ENCODE assay signal across 8 cellular contexts in the genomic region with DNA sequence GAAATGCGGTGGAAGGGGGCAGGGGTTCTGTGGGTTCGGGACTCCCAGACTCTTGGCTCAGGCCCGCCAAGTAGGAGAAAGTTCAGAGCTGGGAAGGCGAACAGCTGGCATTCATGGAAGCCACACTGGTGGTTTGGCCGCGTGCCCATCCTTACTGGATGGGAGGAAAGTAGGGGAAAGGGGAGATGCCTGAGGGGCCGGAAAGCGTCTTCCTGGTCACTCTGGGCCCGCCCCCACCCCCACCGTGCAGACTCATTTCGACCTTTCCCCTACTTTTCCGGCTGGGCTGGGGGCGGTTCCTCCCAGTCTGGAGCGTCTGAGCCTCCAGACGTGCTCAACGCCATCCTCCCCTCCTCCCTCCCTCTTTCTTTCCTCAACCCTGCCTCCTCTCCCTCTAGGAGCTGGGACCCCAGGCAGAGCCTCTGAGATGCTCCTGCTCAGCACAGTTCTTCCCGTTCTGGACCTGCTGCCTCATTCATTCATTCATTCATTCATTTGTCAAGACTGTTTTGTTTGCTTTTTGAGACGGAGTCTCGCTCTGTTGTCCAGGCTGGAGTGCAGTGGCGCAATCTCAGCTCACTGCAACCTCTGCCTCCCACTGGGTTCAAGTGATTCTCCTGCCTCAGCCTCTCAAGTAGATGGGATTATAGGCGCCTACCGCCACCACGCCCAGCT. TPM values are rescaled to one million over a fixed set of nuclear protein-coding genes. Genes with fewer than 3 reads are reported as not detected.
DNase-seq lines count a peak whose midpoint lies in the region; TF ChIP-seq lines count a peak whose summit lies in the region.

No MANE protein-coding gene starts in this region.

- no peak for TF ChIP-seq POLR2A in sigmoid colon (IDR thresholded peaks at IDR 0.05)

- peaks cover 0 to 8% (median 0%) of the 10 kb centered on the region in 3 donors for H3K27me3 ChIP-seq in sigmoid colon

- peaks cover 0 to 8% (median 6%) of the 10 kb centered on the region in 4 donors for H3K36me3 ChIP-seq in sigmoid colon

- H3K4me1 ChIP-seq in sigmoid colon: peaks cover 0 to 66% (median 54%) of the 10 kb centered on the region in 4 donors

- TF ChIP-seq CTCF in AG10803 (conservative IDR thresholded peaks at IDR 0.05; ENCODE audit: low read length) (no peak), astrocyte of the spinal cord (IDR thresholded peaks at IDR 0.05; ENCODE audit: low read depth, low read length) (no peak), sigmoid colon (IDR thresholded peaks at IDR 0.05) (no peak), GM10266 (IDR thresholded peaks at IDR 0.05; ENCODE audit: control insufficient read depth, insufficient read depth, low read depth, missing control alignments) (no peak)

- DNase-seq in AG10803 (ENCODE audit: low read depth) (peak; percentile 98), LoVo (ENCODE audit: low spot score) (peak; percentile 79), astrocyte of the spinal cord (ENCODE audit: low read depth, low spot score) (peak; percentile 96), hypothalamus (lab: John Stamatoyannopoulos, UW) (peak in 48 of 51 donors; percentile 22 to 89 (median 72)), sigmoid colon (peak; percentile 97), GM10266 (ENCODE audit: extremely low spot score) (no peak), activated gamma-delta T cell treated with Interleukin-2 at 50 U/mL for 16 hours (no peak)
- no peak for DNase-seq in effector CD4-positive, alpha-beta T cell

- no peaks in the 10 kb centered on the region for H3K9me3 ChIP-seq in sigmoid colon

- peak in 2 of 4 donors; percentile 29 to 59 for TF ChIP-seq EP300 in sigmoid colon (IDR thresholded peaks at IDR 0.05)

- H3K27ac ChIP-seq in sigmoid colon: peak overlapping the region; percentile 36 to 90 (median 78)

- in situ Hi-C loops in astrocyte of the spinal cord (cut with HindIII; ENCODE audit: low sequenced_read_pairs): no loop called here

- H3K4me3 ChIP-seq in AG10803 (ENCODE audit: low read length) (peak overlapping the region; percentile 35), astrocyte of the spinal cord (ENCODE audit: low read depth, low read length) (no peak overlapping the region), sigmoid colon (peak overlapping the region in 3 of 4 donors; percentile 1 to 36 (median 17))

- intact Hi-C loops in sigmoid colon (cut with DNase I): loop anchor here (10.0 kb wide), 1 partner anchor 443 kb away; the partner anchor contains the start of genes CTXN1 and SNAPC2

- WGBS in sigmoid colon, 2 donors: 15 to 22% methylated on average over 23 of the region's 23 CpGs

RNA-seq across cellular contexts. Expression of gene ANGPTL4, which starts 3.5 kb away (rescaled TPM):
- total RNA-seq in sigmoid colon: 10 to 100 TPM in 3 of 4 donors, 1 to 10 TPM in 1; 7.1 to 31.6 (median 24.0) TPM
- 10 to 100 TPM in 1 of 3 donors, 1 to 10 TPM in 2; 2.3 to 10.3 (median 2.4) TPM for polyA plus RNA-seq in sigmoid colon

RNA-seq across cellular contexts. Expression of gene RAB11B, which starts 22.7 kb away (rescaled TPM):
- 10 to 100 TPM; 17.5 to 42.1 (median 28.7) TPM for total RNA-seq in sigmoid colon
- polyA plus RNA-seq in sigmoid colon: 100 to 1,000 TPM in 1 of 3 donors, 10 to 100 TPM in 2; 67.0 to 103 (median 82.9) TPM

RNA-seq across cellular contexts. Expression of gene KANK3, which starts 24.4 kb away (rescaled TPM):
- total RNA-seq in sigmoid colon: 1 to 10 TPM; 6.5 to 8.9 (median 8.4) TPM
- 1 to 10 TPM in 2 of 3 donors, under 1 TPM in 1; 0.92 to 4.9 (median 3.6) TPM for polyA plus RNA-seq in sigmoid colon

RNA-seq across cellular contexts. Expression of gene MARCHF2, which starts 45.6 kb away (rescaled TPM):
- total RNA-seq in sigmoid colon: 100 to 1,000 TPM; 283 to 383 (median 303) TPM
- polyA plus RNA-seq in sigmoid colon: 10 to 100 TPM; 25.8 to 46.2 (median 42.1) TPM

RNA-seq across cellular contexts. Expression of gene RPS28, which starts 46.2 kb away (rescaled TPM):
- 100 to 1,000 TPM; 244 to 601 (median 414) TPM for total RNA-seq in sigmoid colon
- 100 to 1,000 TPM; 574 to 938 (median 657) TPM for polyA plus RNA-seq in sigmoid colon

Comparison
In these comparisons a context has a peak if more than half of its experiments do, and no peak if none do; other contexts are left out.
1. DNase-seq: peak in AG10803 (single experiment), LoVo (single experiment), astrocyte of the spinal cord (single experiment), hypothalamus (48 of 51) and sigmoid colon (single experiment); none in effector CD4-positive, alpha-beta T cell (single experiment), GM10266 (single experiment) and activated gamma-delta T cell treated with Interleukin-2 at 50 U/mL for 16 hours (single experiment).